ENCODE assay signal across 8 cellular contexts in the genomic region with DNA sequence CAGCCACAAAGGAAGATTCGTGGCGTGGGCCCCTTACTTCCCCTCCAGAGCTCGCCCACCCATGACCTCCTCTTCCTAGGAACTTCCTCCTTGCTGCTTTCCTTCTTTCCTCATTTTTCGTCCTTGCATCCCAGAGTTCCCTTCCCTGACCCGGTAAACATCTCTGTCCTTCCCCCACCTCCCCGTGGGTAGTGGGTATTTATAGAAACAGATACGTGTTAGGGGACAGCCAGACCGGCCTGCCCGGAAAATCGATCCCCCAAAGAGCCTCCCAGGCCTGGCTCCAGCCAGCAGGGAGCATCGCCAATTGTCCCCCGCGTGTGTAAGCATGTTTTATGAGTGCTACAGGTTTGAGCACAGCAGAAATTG. TPM values are rescaled to one million over a fixed set of nuclear protein-coding genes. Genes with fewer than 3 reads are reported as not detected.
DNase-seq lines count a peak whose midpoint lies in the region; ATAC-seq and TF ChIP-seq lines count a peak whose summit lies in the region.

No MANE protein-coding gene starts in this region.

- H2AFZ ChIP-seq in fibroblast of lung (ENCODE audit: low read length) = no peak overlapping the region

- H3K27me3 Mint-ChIP-seq in activated naive CD4-positive, alpha-beta T cell treated with anti-CD3 and anti-CD28 coated beads for 36 hours (ENCODE audit: low read depth) = no peaks in the 10 kb centered on the region
- H3K27me3 Mint-ChIP-seq in nephron progenitor cell (ENCODE audit: low read depth, poor library complexity) = no peaks in the 10 kb centered on the region

- TF ChIP-seq CTCF in WI38 (IDR thresholded peaks at IDR 0.05; ENCODE audit: low read depth, low read length) (no peak), fibroblast of lung (conservative IDR thresholded peaks at IDR 0.05 in 1 of 2, IDR thresholded peaks at IDR 0.05 in 1 of 2; ENCODE audit: low read depth in 1 of 2, low read length in 2 of 2) (no peak), nephron progenitor cell (IDR thresholded peaks at IDR 0.05) (no peak)

- H3K4me1 Mint-ChIP-seq in activated naive CD4-positive, alpha-beta T cell treated with anti-CD3 and anti-CD28 coated beads for 36 hours (ENCODE audit: low read depth) = peaks cover 55% of the 10 kb centered on the region
- H3K4me1 Mint-ChIP-seq in nephron progenitor cell = peaks cover 67% of the 10 kb centered on the region

- H3K36me3 ChIP-seq in fibroblast of lung (ENCODE audit: control insufficient read depth, insufficient read depth, low read length) = no peaks in the 10 kb centered on the region

- H3K27ac Mint-ChIP-seq in activated naive CD4-positive, alpha-beta T cell treated with anti-CD3 and anti-CD28 coated beads for 36 hours = peak overlapping the region; percentile 90
- peak overlapping the region; percentile 91 for H3K27ac Mint-ChIP-seq in nephron progenitor cell

- DNase-seq in activated naive CD4-positive, alpha-beta T cell treated with anti-CD3 and anti-CD28 coated beads for 36 hours = peak; percentile 16
- no peak for DNase-seq in activated naive CD4-positive, alpha-beta T cell treated with Interleukin-2 at 50 U/mL for 16 hours
- DNase-seq in fibroblast of lung (ENCODE audit: low read depth in 2 of 2) = peak in 1 of 2 donors; percentile 18
- DNase-seq in nephron progenitor cell = peak; percentile 10
- DNase-seq in cortex of kidney (lab: John Stamatoyannopoulos, UW) = no peak
- DNase-seq in DMS153 treated with DMSO at 0.1 percent for 48 hours (lab: John Stamatoyannopoulos, UW; ENCODE audit: unreplicated experiment) = no peak

- H3K9ac ChIP-seq in fibroblast of lung (ENCODE audit: insufficient read depth, low read length) = peak overlapping the region; percentile 91

- no peaks in the 10 kb centered on the region for H3K9me3 Mint-ChIP-seq in activated naive CD4-positive, alpha-beta T cell treated with anti-CD3 and anti-CD28 coated beads for 36 hours
- H3K9me3 Mint-ChIP-seq in nephron progenitor cell = no peaks in the 10 kb centered on the region

- peak overlapping the region; percentile 83 for H3K4me3 ChIP-seq in WI38 (ENCODE audit: low read depth, low read length)
- H3K4me3 ChIP-seq in fibroblast of lung (replicated peaks in 1 of 4; ENCODE audit: control extremely low read depth in 1 of 4, insufficient read depth in 1 of 4, low read depth in 3 of 4, low read length in 4 of 4) = peak overlapping the region; percentile 49 to 91 (median 74)

- intact Hi-C loops in activated naive CD4-positive, alpha-beta T cell treated with anti-CD3 and anti-CD28 coated beads for 36 hours (cut with micrococcal nuclease) = loop anchor here (1.0 to 5.0 kb wide), 7 partner anchors 48 to 527 kb away; a partner anchor contains a TSS

- peak overlapping the region; percentile 74 for H3K27ac ChIP-seq in fibroblast of lung (ENCODE audit: insufficient read depth, low read length)

- H3K4me1 ChIP-seq in fibroblast of lung (ENCODE audit: control insufficient read depth, extremely low read depth, insufficient read depth, low read length) = no peaks in the 10 kb centered on the region

- peak overlapping the region; percentile 96 for H3K4me2 ChIP-seq in fibroblast of lung (ENCODE audit: extremely low read depth, insufficient read depth, low read length)

- ATAC-seq in GM21528 (IDR thresholded peaks at IDR 0.05; ENCODE audit: low FRiP score, unreplicated experiment) = no peak

- H3K27me3 ChIP-seq in fibroblast of lung (ENCODE audit: control insufficient read depth, insufficient read depth, low read length) = no peaks in the 10 kb centered on the region

- H3K36me3 Mint-ChIP-seq in activated naive CD4-positive, alpha-beta T cell treated with anti-CD3 and anti-CD28 coated beads for 36 hours (ENCODE audit: low read depth) = peaks cover 25% of the 10 kb centered on the region
- peaks cover 45% of the 10 kb centered on the region for H3K36me3 Mint-ChIP-seq in nephron progenitor cell (ENCODE audit: low read depth)

- CTCF ChIA-PET in activated naive CD4-positive, alpha-beta T cell treated with anti-CD3 and anti-CD28 coated beads for 36 hours (lab: Charles Lee) = interaction anchor here (1.3 kb wide), 1 partner anchor 21 kb away, joined by 3 read pairs; no protein-coding TSS in a partner anchor

- H3K79me2 ChIP-seq in fibroblast of lung (ENCODE audit: control insufficient read depth, insufficient read depth, low read length) = peaks cover 63% of the 10 kb centered on the region

- H3K9me3 ChIP-seq in fibroblast of lung (ENCODE audit: control insufficient read depth, insufficient read depth, low read depth, low read length) = no peaks in the 10 kb centered on the region

- H4K20me1 ChIP-seq in fibroblast of lung (ENCODE audit: control insufficient read depth, extremely low read depth, insufficient read depth, low read length) = no peaks in the 10 kb centered on the region

- H3K4me3 Mint-ChIP-seq in activated naive CD4-positive, alpha-beta T cell treated with anti-CD3 and anti-CD28 coated beads for 36 hours = peak overlapping the region; percentile 98
- H3K4me3 Mint-ChIP-seq in nephron progenitor cell = peak overlapping the region; percentile 97

RNA-seq across cellular contexts. Expression of a gene that starts 1.6 kb away (rescaled TPM):
- total RNA-seq in activated naive CD4-positive, alpha-beta T cell treated with anti-CD3 and anti-CD28 coated beads for 36 hours = 10 to 100 TPM; 29.3 to 30.0 TPM
- total RNA-seq in fibroblast of lung = 19.0 and 22.5 TPM in 2 replicates
- 18.3 and 18.7 TPM in 2 replicates for polyA plus RNA-seq in fibroblast of lung
- 16.4 and 18.0 TPM in 2 replicates for polyA plus RNA-seq in fibroblast of lung (2012)
- polyA minus RNA-seq in fibroblast of lung (ENCODE audit: low replicate concordance) = 15.6 and 31.8 TPM in 2 replicates

Comparison
In these comparisons a context has a peak if more than half of its experiments do, and no peak if none do; other contexts are left out.
1. DNase-seq: peak in activated naive CD4-positive, alpha-beta T cell treated with anti-CD3 and anti-CD28 coated beads for 36 hours (single experiment) and nephron progenitor cell (single experiment); none in activated naive CD4-positive, alpha-beta T cell treated with Interleukin-2 at 50 U/mL for 16 hours (single experiment), cortex of kidney (single experiment) and DMS153 treated with DMSO at 0.1 percent for 48 hours (single experiment).